ENCODE assay signal across 8 cellular contexts in the genomic region with DNA sequence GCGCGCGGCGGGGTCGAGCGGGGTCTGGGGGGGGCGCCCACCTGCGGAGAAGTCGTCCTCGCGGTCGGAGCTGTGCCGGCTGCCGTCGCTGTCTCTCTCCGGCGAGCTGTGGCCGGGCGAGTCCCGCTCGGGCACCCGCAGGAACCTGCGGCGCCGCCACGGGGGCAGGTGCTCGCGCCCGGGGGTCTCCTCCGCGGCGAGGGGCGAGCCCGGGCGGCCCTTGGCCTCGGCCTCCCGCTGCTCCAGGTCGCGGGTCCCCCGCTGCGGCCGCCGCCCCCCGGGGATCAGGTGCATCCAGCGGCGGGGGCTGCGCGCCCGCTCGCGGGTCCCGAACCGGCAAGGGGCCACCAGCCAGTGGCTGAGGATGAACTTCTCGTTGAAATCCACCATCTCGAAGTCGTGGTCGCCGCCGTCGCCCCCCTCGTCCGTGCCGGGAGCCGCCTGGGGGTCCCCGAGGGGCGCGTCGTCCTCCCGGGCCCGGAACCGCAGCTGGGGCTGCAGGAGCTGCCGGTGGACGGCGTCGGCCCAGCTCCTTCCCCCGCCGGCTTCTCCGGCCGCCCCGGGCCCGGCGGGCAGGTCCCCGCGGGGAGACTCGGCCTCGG. TPM values are rescaled to one million over a fixed set of nuclear protein-coding genes. Genes with fewer than 3 reads are reported as not detected.
DNase-seq lines count a peak whose midpoint lies in the region; ATAC-seq and TF ChIP-seq lines count a peak whose summit lies in the region.

No MANE protein-coding gene starts in this region.

- H3K27ac Mint-ChIP-seq in activated T-cell treated with anti-CD3 and anti-CD28 coated beads, Interleukin-2, amount 50 U/mL, for 24 hours: no peak overlapping the region
- H3K27ac Mint-ChIP-seq in natural killer cell: no peak overlapping the region

- H3K36me3 Mint-ChIP-seq in activated T-cell treated with anti-CD3 and anti-CD28 coated beads, Interleukin-2, amount 50 U/mL, for 24 hours (ENCODE audit: low read depth): no peaks in the 10 kb centered on the region
- no peaks in the 10 kb centered on the region for H3K36me3 Mint-ChIP-seq in natural killer cell

- intact Hi-C loops in natural killer cell (cut with micrococcal nuclease) (no loop called here), thyroid gland (cut with DNase I) (no loop called here)

- ATAC-seq in HG02588 (IDR thresholded peaks at IDR 0.05; ENCODE audit: unreplicated experiment) (peak; percentile 13), natural killer cell (peak; percentile 24 to 44 (median 27))

- peaks cover 7 to 24% of the 10 kb centered on the region in 2 donors for H3K4me1 ChIP-seq in thyroid gland

- H3K36me3 ChIP-seq in thyroid gland: no peaks in the 10 kb centered on the region

- H3K27ac ChIP-seq in thyroid gland: no peak overlapping the region

- peaks cover 53% of the 10 kb centered on the region for H3K27me3 Mint-ChIP-seq in activated T-cell treated with anti-CD3 and anti-CD28 coated beads, Interleukin-2, amount 50 U/mL, for 24 hours
- H3K27me3 Mint-ChIP-seq in natural killer cell (ENCODE audit: low read depth in 2 of 2): peaks cover 18 to 26% of the 10 kb centered on the region in 2 donors

- H3K4me3 ChIP-seq in thyroid gland (replicated peaks in 1 of 3): peak overlapping the region in 1 of 3 donors; percentile 40

- no peak overlapping the region for H3K4me3 Mint-ChIP-seq in activated T-cell treated with anti-CD3 and anti-CD28 coated beads, Interleukin-2, amount 50 U/mL, for 24 hours
- H3K4me3 Mint-ChIP-seq in natural killer cell: peak overlapping the region; percentile 60

- H3K27me3 ChIP-seq in thyroid gland: peaks cover 18% of the 10 kb centered on the region

- H3K9me3 Mint-ChIP-seq in activated T-cell treated with anti-CD3 and anti-CD28 coated beads, Interleukin-2, amount 50 U/mL, for 24 hours: no peaks in the 10 kb centered on the region
- no peaks in the 10 kb centered on the region for H3K9me3 Mint-ChIP-seq in natural killer cell

- no peaks in the 10 kb centered on the region for H3K9me3 ChIP-seq in thyroid gland

- H3K4me1 Mint-ChIP-seq in activated T-cell treated with anti-CD3 and anti-CD28 coated beads, Interleukin-2, amount 50 U/mL, for 24 hours (ENCODE audit: low read depth): peaks cover 12% of the 10 kb centered on the region
- peaks cover 19 to 22% of the 10 kb centered on the region in 2 donors for H3K4me1 Mint-ChIP-seq in natural killer cell

- 2% methylated on average over 11 to 12 of the region's 86 CpGs for WGBS in thyroid gland, 2 donors

- no peak for TF ChIP-seq CTCF in GM10266 (IDR thresholded peaks at IDR 0.05; ENCODE audit: control insufficient read depth, insufficient read depth, low read depth, missing control alignments)
- no peak for TF ChIP-seq CTCF in natural killer cell (IDR thresholded peaks at IDR 0.05)
- TF ChIP-seq CTCF in thyroid gland (IDR thresholded peaks at IDR 0.05): no peak

- no peak for TF ChIP-seq POLR2A in thyroid gland (IDR thresholded peaks at IDR 0.05)

- peak; percentile 74 for DNase-seq in GM10266 (ENCODE audit: extremely low spot score)
- DNase-seq in activated T-cell treated with anti-CD3 and anti-CD28 coated beads, Interleukin-2, amount 50 U/mL, for 24 hours: peak; percentile 48
- peak; percentile 25 for DNase-seq in natural killer cell
- DNase-seq in activated CD4-positive, alpha-beta T cell treated with anti-CD3 and anti-CD28 coated beads, Interleukin-2, amount 50 U/mL, for 4 hours: no peak
- no peak for DNase-seq in NCI-H2227 (lab: John Stamatoyannopoulos, UW; ENCODE audit: unreplicated experiment)
- no peak for DNase-seq in NCI-H146 treated with DMSO at 0.1 percent for 48 hours (lab: John Stamatoyannopoulos, UW; ENCODE audit: unreplicated experiment)
- no peak for DNase-seq in thyroid gland

RNA-seq across cellular contexts. Expression of gene BHLHA9, which starts 41.4 kb away (rescaled TPM):
- total RNA-seq in natural killer cell (not detected), thyroid gland (not detected)

RNA-seq across cellular contexts. Expression of gene ABR, which starts 49.1 kb away (rescaled TPM):
- 100 to 1,000 TPM; 155 to 215 (median 163) TPM for total RNA-seq in natural killer cell
- total RNA-seq in thyroid gland: 10 to 100 TPM; 23.7 to 33.7 (median 31.5) TPM

RNA-seq across cellular contexts. Expression of gene TRARG1, which starts 50.6 kb away (rescaled TPM):
- total RNA-seq in natural killer cell (under 1 TPM; 0.07 to 0.45 (median 0.43) TPM), thyroid gland (1 to 10 TPM in 3 of 4 donors, under 1 TPM in 1; 0.11 to 1.5 (median 1.0) TPM)

Comparison
In these comparisons a context has a peak if more than half of its experiments do, and no peak if none do; other contexts are left out.
1. DNase-seq: peak in GM10266 (single experiment), activated T-cell treated with anti-CD3 and anti-CD28 coated beads, Interleukin-2, amount 50 U/mL, for 24 hours (single experiment) and natural killer cell (single experiment); none in activated CD4-positive, alpha-beta T cell treated with anti-CD3 and anti-CD28 coated beads, Interleukin-2, amount 50 U/mL, for 4 hours (0 of 2), NCI-H2227 (single experiment), NCI-H146 treated with DMSO at 0.1 percent for 48 hours (single experiment) and thyroid gland (0 of 2).
2. RNA of gene ABR, which starts 49.1 kb away (total RNA-seq): 155 to 215 TPM in natural killer cell; 23.7 to 33.7 TPM in thyroid gland; every median in the first group is over 4 times any median in the second.